9 cellular contexts compared by ENCODE assay signal in genomic region chr4:102824398-102824797, GRCh38. TPM values are rescaled to one million over a fixed set of nuclear protein-coding genes. Genes with fewer than 3 reads are reported as not detected.
DNase-seq lines count a peak whose midpoint lies in the region; ATAC-seq, FAIRE-seq and TF ChIP-seq lines count a peak whose summit lies in the region.
"Had no signal": no experiment of that assay in that cellular context is flagged by ENCODE, and none has a peak within 500 bp of the region (broad histone marks: within the 10 kb centered on the region; RNA-seq: fewer than 3 reads in every experiment).

No MANE protein-coding gene starts in this region.

- H3K27ac ChIP-seq in WERI-Rb-1 (peak overlapping the region; percentile 100), kidney (ENCODE audit: low read depth in 2 of 2, low read length in 2 of 2) (peak overlapping the region; percentile 100), suprapubic skin (peak overlapping the region; percentile 100)

- ATAC-seq in HG03045 (IDR thresholded peaks at IDR 0.05; ENCODE audit: unreplicated experiment): no peak

- H3K27me3 ChIP-seq in WERI-Rb-1 (ENCODE audit: insufficient read depth, low read depth, severe bottlenecking) (no peaks in the 10 kb centered on the region), suprapubic skin (no peaks in the 10 kb centered on the region)

- H3K4me1 ChIP-seq in kidney (ENCODE audit: control insufficient read depth in 1 of 2, insufficient read depth in 1 of 2, low read depth in 1 of 2, low read length in 2 of 2): peaks cover 11 to 55% of the 10 kb centered on the region in 2 donors
- H3K4me1 ChIP-seq in suprapubic skin: peaks cover 61% of the 10 kb centered on the region

- no peak for FAIRE-seq in kidney (lab: Jason Lieb, UNC)

- no peaks in the 10 kb centered on the region for H3K9me3 ChIP-seq in WERI-Rb-1 (ENCODE audit: severe bottlenecking)
- H3K9me3 ChIP-seq in kidney (ENCODE audit: control insufficient read depth in 1 of 2, low read length in 2 of 2): no peaks in the 10 kb centered on the region
- H3K9me3 ChIP-seq in suprapubic skin: no peaks in the 10 kb centered on the region

- H3K36me3 ChIP-seq in WERI-Rb-1: peaks cover 78% of the 10 kb centered on the region
- H3K36me3 ChIP-seq in kidney (ENCODE audit: control insufficient read depth in 1 of 2, insufficient read depth in 2 of 2, low read length in 2 of 2): peaks cover 4 to 10% of the 10 kb centered on the region in 2 donors
- H3K36me3 ChIP-seq in suprapubic skin: no peaks in the 10 kb centered on the region

- 4% methylated on average over 2 of the region's 2 CpGs for WGBS in suprapubic skin

- no peak for TF ChIP-seq EP300 in suprapubic skin (IDR thresholded peaks at IDR 0.05)

- peak; percentile 10 for DNase-seq in NCI-H748 (lab: John Stamatoyannopoulos, UW; ENCODE audit: unreplicated experiment)
- no peak for DNase-seq in NCI-H748 treated with DMSO at 0.1 percent for 48 hours (lab: John Stamatoyannopoulos, UW)
- DNase-seq in WERI-Rb-1: no peak
- DNase-seq in kidney: no peak
- no peak for DNase-seq in suprapubic skin (ENCODE audit: low spot score in 2 of 2)
- DNase-seq in posterior vena cava (ENCODE audit: low spot score): no peak
- DNase-seq in NCI-H2107 (lab: John Stamatoyannopoulos, UW): no peak
- DNase-seq: effector CD4-positive, alpha-beta T cell had no signal

- TF ChIP-seq CTCF in WERI-Rb-1 (IDR thresholded peaks at IDR 0.05; ENCODE audit: low read depth, low read length): no peak
- no peak for TF ChIP-seq CTCF in kidney (IDR thresholded peaks at IDR 0.05; ENCODE audit: borderline replicate concordance, extremely low read depth, insufficient read depth)
- TF ChIP-seq CTCF in suprapubic skin (IDR thresholded peaks at IDR 0.05): no peak

- intact Hi-C loops in kidney (cut with DNase I): no loop called here
- intact Hi-C loops in posterior vena cava (cut with DNase I): no loop called here

- no peak for TF ChIP-seq POLR2A in suprapubic skin (IDR thresholded peaks at IDR 0.05)

- peak overlapping the region; percentile 97 to 99 for H3K9ac ChIP-seq in kidney (ENCODE audit: low read length in 2 of 2)

- H3K4me3 ChIP-seq in WERI-Rb-1 (ENCODE audit: low read depth, low read length) (peak overlapping the region; percentile 77), kidney (ENCODE audit: low read length in 2 of 2) (peak overlapping the region; percentile 82 to 99), suprapubic skin (peak overlapping the region; percentile 68)

RNA-seq across cellular contexts. Expression of gene UBE2D3, which starts 3.0 kb away (rescaled TPM):
- 262 TPM for total RNA-seq in kidney
- 173 TPM for polyA plus RNA-seq in kidney (ENCODE audit: insufficient read depth, low read depth, low replicate concordance)
- 100 to 1,000 TPM; 436 to 523 (median 488) TPM for total RNA-seq in suprapubic skin
- total RNA-seq in posterior vena cava: 100 to 1,000 TPM; 216 to 257 TPM

RNA-seq across cellular contexts. Expression of gene CISD2, which starts 44.4 kb away (rescaled TPM):
- total RNA-seq in kidney (25.6 TPM), suprapubic skin (10 to 100 TPM in 3 of 4 donors, 1 to 10 TPM in 1; 9.9 to 11.1 (median 10.4) TPM), posterior vena cava (10 to 100 TPM; 15.3 to 22.5 TPM)
- 46.3 TPM for polyA plus RNA-seq in kidney (ENCODE audit: insufficient read depth, low read depth, low replicate concordance)
